In the genomic region with DNA sequence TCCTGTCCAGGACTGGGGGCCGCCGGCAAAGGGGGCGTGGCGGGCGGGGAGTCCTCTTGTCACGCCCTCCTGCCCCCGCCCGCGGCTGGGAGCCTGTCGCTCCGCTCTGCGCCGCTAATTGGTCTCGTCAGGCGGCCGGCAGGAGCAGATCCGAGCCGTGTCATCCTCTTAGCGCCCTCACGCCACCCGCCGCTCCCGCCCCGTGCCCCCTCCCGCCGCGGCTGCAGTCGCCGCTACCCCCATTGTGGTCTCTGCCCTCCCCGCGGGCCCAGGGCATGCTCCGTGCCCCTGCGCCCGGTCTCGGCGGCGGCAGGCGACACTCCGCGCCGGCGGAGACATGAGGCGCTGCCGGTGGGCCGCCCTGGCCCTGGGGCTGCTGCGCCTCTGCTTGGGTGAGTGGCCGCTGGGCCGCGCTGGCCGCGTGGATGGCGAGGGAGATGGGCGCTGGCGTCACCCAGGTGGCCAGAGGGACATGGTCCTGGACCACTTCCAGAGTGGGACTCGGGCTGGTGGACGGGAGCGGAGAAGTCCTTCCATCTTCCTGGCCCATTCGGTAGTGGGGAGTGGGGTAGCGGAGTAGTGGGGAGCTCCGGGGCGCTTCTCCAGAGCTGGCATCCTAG, we compare ENCODE assay signal across 8 cellular contexts. TPM values are rescaled to one million over a fixed set of nuclear protein-coding genes. Genes with fewer than 3 reads are reported as not detected.
DNase-seq lines count a peak whose midpoint lies in the region; ATAC-seq and TF ChIP-seq lines count a peak whose summit lies in the region.

CDHR1 (plus strand) TSS at position 114 of the 620 bp plus-strand sequence; CDS start at position 338, 224 bp downstream.

- H3K79me2 ChIP-seq in SK-N-SH (ENCODE audit: insufficient read depth), result no peaks in the 10 kb centered on the region

- no peak within 1 kb of the TSS for H2AFZ ChIP-seq in SK-N-SH (ENCODE audit: low read depth)

- H3F3A ChIP-seq in SK-N-SH (replicated peaks; ENCODE audit: insufficient read depth), result no peaks in the 10 kb centered on the region

- TF ChIP-seq RAD21 in SK-N-SH (IDR thresholded peaks at IDR 0.05; ENCODE audit: low read length), result no peak

- H3K27me3 ChIP-seq in SK-N-SH (ENCODE audit: insufficient read depth), result no peaks in the 10 kb centered on the region
- no peaks in the 10 kb centered on the region for H3K27me3 ChIP-seq in lung (ENCODE audit: control insufficient read depth, insufficient read depth)

- H3K9ac ChIP-seq in SK-N-SH, result no peak within 1 kb of the TSS

- peak within 1 kb of the TSS; percentile 88 for H3K4me2 ChIP-seq in SK-N-SH

- ATAC-seq in GM18868 (IDR thresholded peaks at IDR 0.05; ENCODE audit: unreplicated experiment), result peak; percentile 62
- ATAC-seq in HG03103 (IDR thresholded peaks at IDR 0.05; ENCODE audit: low read depth, unreplicated experiment), result peak; percentile 72
- ATAC-seq in lung (ENCODE audit: insufficient read depth, low FRiP score), result no peak

- DNase-seq in AG08396 (ENCODE audit: low spot score) (peak; percentile 42), SK-N-SH (peak; percentile 86), caudate nucleus (lab: John Stamatoyannopoulos, UW) (peak in 27 of 61 donors; percentile 7 to 71 (median 33)), lung (ENCODE audit: low spot score) (no peak), cerebellum (ENCODE audit: low spot score) (no peak)
- peak; percentile 65 for DNase-seq in stimulated activated CD8-positive, alpha-beta memory T cell treated with anti-CD3 and anti-CD28 coated beads, Interleukin-4, amount 100 ng/mL, for 48 hours

- no peaks in the 10 kb centered on the region for H4K20me1 ChIP-seq in SK-N-SH (ENCODE audit: insufficient read depth)

- no peak for TF ChIP-seq EP300 in SK-N-SH (IDR thresholded peaks at IDR 0.05; ENCODE audit: borderline replicate concordance in 1 of 2, low read depth in 1 of 2, low read length in 1 of 2)

- WGBS in SK-N-SH (ENCODE audit: low lambda C conversion rate), result 3% methylated on average over 32 of the region's 61 CpGs
- 1 to 2% methylated on average over 48 to 61 of the region's 61 CpGs for WGBS in lung, 2 donors

- H3K27ac ChIP-seq in SK-N-SH (ENCODE audit: low read depth in 2 of 2, low read length in 1 of 2) (no peak within 1 kb of the TSS), caudate nucleus (ENCODE audit: low read depth, low read length) (peak within 1 kb of the TSS; percentile 4), lung (ENCODE audit: low read depth in 1 of 2, low read length in 1 of 2) (no peak within 1 kb of the TSS)

- CTCF ChIA-PET in SK-N-SH (lab: Yijun Ruan, JAX), result interaction anchor here (0.7 to 5.7 kb wide), 5 partner anchors 11 to 47 kb away, joined by 3 to 34 read pairs (median 4); no protein-coding TSS in a partner anchor

- TF ChIP-seq CTCF in SK-N-SH (IDR thresholded peaks at IDR 0.05) (no peak), lung (IDR thresholded peaks at IDR 0.05; ENCODE audit: control extremely low read depth, extremely low read depth) (no peak)

- POLR2A ChIA-PET in SK-N-SH (lab: Yijun Ruan, JAX), result no interaction called here

- H3K4me3 ChIP-seq in SK-N-SH (ENCODE audit: low read depth in 2 of 2, low read length in 1 of 2) (peak within 1 kb of the TSS; percentile 42 to 47), lung (peak within 1 kb of the TSS; percentile 1)

- H3K4me1 ChIP-seq in SK-N-SH (ENCODE audit: control insufficient read depth in 1 of 2, insufficient read depth in 2 of 2, low read depth in 1 of 2, low read length in 1 of 2) (peaks cover 0 to 11% of the 10 kb centered on the region in 2 experiments; a peak in 1 of 4 replicates), lung (ENCODE audit: control insufficient read depth in 2 of 2, insufficient read depth in 2 of 2, low read length in 2 of 2) (peaks cover 0 to 6% of the 10 kb centered on the region in 2 donors)

- H3K9me3 ChIP-seq in SK-N-SH (no peaks in the 10 kb centered on the region), lung (ENCODE audit: control insufficient read depth in 2 of 2, insufficient read depth in 1 of 2, low read length in 1 of 2) (no peaks in the 10 kb centered on the region)

- H3K9me2 ChIP-seq in SK-N-SH, result no peaks in the 10 kb centered on the region

- H3K36me3 ChIP-seq in SK-N-SH (replicated peaks in 1 of 2; ENCODE audit: control insufficient read depth in 1 of 2, insufficient read depth in 2 of 2, low read length in 1 of 2) (no peaks in the 10 kb centered on the region), lung (ENCODE audit: control insufficient read depth in 2 of 2, insufficient read depth in 2 of 2, low read length in 2 of 2) (no peaks in the 10 kb centered on the region)

TF ChIP-seq in SK-N-SH, 30 proteins besides CTCF, POLR2A, EP300 and RAD21:
- peak; percentile 23; the same call in 1 of the 2 replicates for TF ChIP-seq MXI1 (IDR thresholded peaks at IDR 0.05; ENCODE audit: low read depth, low read length)
- TF ChIP-seq USF2 (IDR thresholded peaks at IDR 0.05; ENCODE audit: borderline replicate concordance, low read depth, low read length), result no peak
- no peak for TF ChIP-seq RFX5 (IDR thresholded peaks at IDR 0.05; ENCODE audit: low read length)
TF ChIP-seq in SK-N-SH: peak in this region for 1.

RNA-seq across cellular contexts. Expression of gene CDHR1, which starts in this region (rescaled TPM):
- polyA plus RNA-seq in SK-N-SH (2012; rRNA removed), result 0.02 and 0.05 TPM in 2 replicates
- 0.05 and 0.10 TPM in 2 replicates for polyA plus RNA-seq in SK-N-SH (2012; cell fraction: cytosol; rRNA removed)
- 0.18 TPM in 2 replicates for polyA plus RNA-seq in SK-N-SH (2012; cell fraction: nucleus; rRNA removed)
- under 1 TPM; 0.17 to 0.46 TPM for total RNA-seq in lung
- polyA plus RNA-seq in lung, result under 1 TPM; 0.10 to 0.49 TPM
- 9.3 TPM for total RNA-seq in cerebellum

Comparison
In these comparisons a context has a peak if more than half of its experiments do, and no peak if none do; other contexts are left out.
1. Peak in DNase-seq, H3K4me3 ChIP-seq and H3K4me2 ChIP-seq in SK-N-SH; RNA of the gene not detected or under 1 TPM.
2. DNase-seq: peak in AG08396 (single experiment) and stimulated activated CD8-positive, alpha-beta memory T cell treated with anti-CD3 and anti-CD28 coated beads, Interleukin-4, amount 100 ng/mL, for 48 hours (single experiment); none in lung (single experiment) and cerebellum (single experiment).